In the genomic region with DNA sequence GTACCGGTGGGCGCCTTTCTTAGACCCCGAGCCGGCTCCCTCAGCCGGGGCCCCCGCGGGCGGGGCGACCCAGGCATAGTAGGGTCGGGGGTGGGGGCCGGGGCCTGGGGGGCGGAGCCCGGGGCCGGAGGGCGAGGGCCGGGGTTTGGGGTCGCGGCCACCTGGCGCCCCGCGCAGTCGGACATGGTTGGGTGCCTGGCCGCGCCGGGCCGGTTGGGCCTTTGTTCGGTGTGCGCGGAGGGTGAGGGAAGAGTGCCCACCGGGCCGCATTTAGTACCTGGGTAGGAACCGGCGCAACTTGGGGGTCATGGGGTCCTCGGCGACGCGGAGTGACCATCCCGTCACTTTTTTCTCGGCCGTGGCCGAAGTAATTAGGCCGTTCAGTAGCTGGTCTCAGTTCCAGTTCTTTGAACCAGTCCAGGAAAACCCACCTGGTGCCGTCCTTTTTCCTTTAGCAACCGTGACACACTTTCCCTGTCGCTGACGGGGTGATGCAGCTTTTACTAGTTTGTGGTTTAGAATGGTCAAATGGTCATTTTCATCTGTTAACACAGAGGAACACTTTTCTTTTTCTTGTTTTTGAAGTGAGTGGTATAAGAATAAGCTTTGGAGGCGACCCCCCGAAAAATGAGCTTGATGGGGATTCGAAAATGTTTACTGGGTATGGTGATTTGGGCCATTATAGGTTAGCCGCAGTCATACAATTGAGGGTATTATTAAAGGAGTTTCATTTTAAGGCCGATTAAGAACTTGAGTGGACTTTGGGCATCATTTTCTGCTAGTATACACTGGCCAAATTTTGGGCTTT, we compare ENCODE assay signal across 7 cellular contexts. TPM values are rescaled to one million over a fixed set of nuclear protein-coding genes. Genes with fewer than 3 reads are reported as not detected.
DNase-seq lines count a peak whose midpoint lies in the region; ATAC-seq and TF ChIP-seq lines count a peak whose summit lies in the region.

No MANE protein-coding gene starts in this region.

- no peak for TF ChIP-seq POLR2A in gastrocnemius medialis (IDR thresholded peaks at IDR 0.05)

- no peaks in the 10 kb centered on the region for H3K9me3 ChIP-seq in right atrium auricular region
- no peaks in the 10 kb centered on the region for H3K9me3 ChIP-seq in gastrocnemius medialis

- peaks cover 66% of the 10 kb centered on the region for H3K36me3 Mint-ChIP-seq in activated T-helper 2 cell treated with anti-CD3 and anti-CD28 coated beads, Interferon-gamma antibody, Interleukin-2, Interleukin-4, amounts not matched to agents 10 μg/mL and 5 μg/mL and 100 μg/mL, durations not matched to agents 14 hours and 24 hours and 36 hours (ENCODE audit: low read depth)

- no peaks in the 10 kb centered on the region for H3K27me3 Mint-ChIP-seq in activated T-helper 2 cell treated with anti-CD3 and anti-CD28 coated beads, Interferon-gamma antibody, Interleukin-2, Interleukin-4, amounts not matched to agents 10 μg/mL and 5 μg/mL and 100 μg/mL, durations not matched to agents 14 hours and 24 hours and 36 hours (ENCODE audit: low read depth)

- peaks cover 0 to 25% of the 10 kb centered on the region in 2 donors for H3K4me1 ChIP-seq in right atrium auricular region
- peaks cover 24 to 26% of the 10 kb centered on the region in 2 donors for H3K4me1 ChIP-seq in gastrocnemius medialis

- intact Hi-C loops in activated T-helper 2 cell treated with anti-CD3 and anti-CD28 coated beads, Interferon-gamma antibody, Interleukin-2, Interleukin-4, amounts not matched to agents 10 μg/mL and 5 μg/mL and 100 μg/mL, durations not matched to agents 14 hours and 24 hours and 36 hours (cut with micrococcal nuclease) = loop anchor here (2.0 to 5.0 kb wide), 2 partner anchors 166 to 191 kb away; no protein-coding TSS in a partner anchor
- intact Hi-C loops in gastrocnemius medialis (cut with DNase I; ENCODE audit: low total_unique reads) = loop anchor here (2.0 to 10.0 kb wide), 4 partner anchors 187 to 1883 kb away; partner anchors contain the start of gene SEMA4D

- H3K9me3 Mint-ChIP-seq in activated T-helper 2 cell treated with anti-CD3 and anti-CD28 coated beads, Interferon-gamma antibody, Interleukin-2, Interleukin-4, amounts not matched to agents 10 μg/mL and 5 μg/mL and 100 μg/mL, durations not matched to agents 14 hours and 24 hours and 36 hours = no peaks in the 10 kb centered on the region

- H3K36me3 ChIP-seq in right atrium auricular region = no peaks in the 10 kb centered on the region
- H3K36me3 ChIP-seq in gastrocnemius medialis = no peaks in the 10 kb centered on the region

- TF ChIP-seq CTCF in right atrium auricular region (IDR thresholded peaks at IDR 0.05) (no peak), gastrocnemius medialis (IDR thresholded peaks at IDR 0.05 in 4 of 5, conservative IDR thresholded peaks at IDR 0.05 in 1 of 5) (no peak)

- ATAC-seq in GM18511 (IDR thresholded peaks at IDR 0.05; ENCODE audit: unreplicated experiment) (peak; percentile 2), HG03442 (IDR thresholded peaks at IDR 0.05; ENCODE audit: unreplicated experiment) (peak; percentile 6), gastrocnemius medialis (no peak), GM21381 (IDR thresholded peaks at IDR 0.05; ENCODE audit: unreplicated experiment) (no peak)

- no peak for DNase-seq in activated T-helper 2 cell treated with anti-CD3 and anti-CD28 coated beads, Interferon-gamma antibody, Interleukin-2, Interleukin-4, amounts not matched to agents 10 μg/mL and 5 μg/mL and 100 μg/mL, durations not matched to agents 14 hours and 24 hours and 36 hours (ENCODE audit: low spot score)
- DNase-seq in right atrium auricular region (ENCODE audit: low spot score) = no peak
- DNase-seq in gastrocnemius medialis = no peak
- DNase-seq in NOMO-1 (lab: John Stamatoyannopoulos, UW; ENCODE audit: unreplicated experiment in 2 of 2) = no peak

- peak overlapping the region; percentile 100 for H3K27ac Mint-ChIP-seq in activated T-helper 2 cell treated with anti-CD3 and anti-CD28 coated beads, Interferon-gamma antibody, Interleukin-2, Interleukin-4, amounts not matched to agents 10 μg/mL and 5 μg/mL and 100 μg/mL, durations not matched to agents 14 hours and 24 hours and 36 hours

- peaks cover 46% of the 10 kb centered on the region for H3K4me1 Mint-ChIP-seq in activated T-helper 2 cell treated with anti-CD3 and anti-CD28 coated beads, Interferon-gamma antibody, Interleukin-2, Interleukin-4, amounts not matched to agents 10 μg/mL and 5 μg/mL and 100 μg/mL, durations not matched to agents 14 hours and 24 hours and 36 hours (ENCODE audit: low read depth)

- no peaks in the 10 kb centered on the region for H3K27me3 ChIP-seq in right atrium auricular region
- no peaks in the 10 kb centered on the region for H3K27me3 ChIP-seq in gastrocnemius medialis

- in situ Hi-C loops in gastrocnemius medialis (cut with MboI; ENCODE audit: low sequenced_read_pairs in 4 of 4) = loop anchor here in 1 of 4 donors (25.0 kb wide), 1 partner anchor 801 kb away; no protein-coding TSS in a partner anchor

- H3K4me3 Mint-ChIP-seq in activated T-helper 2 cell treated with anti-CD3 and anti-CD28 coated beads, Interferon-gamma antibody, Interleukin-2, Interleukin-4, amounts not matched to agents 10 μg/mL and 5 μg/mL and 100 μg/mL, durations not matched to agents 14 hours and 24 hours and 36 hours (ENCODE audit: low read depth) = peak overlapping the region; percentile 97

- H3K27ac ChIP-seq in right atrium auricular region (peak overlapping the region; percentile 55 to 84), gastrocnemius medialis (peak overlapping the region; percentile 73 to 95 (median 78))

- H3K4me3 ChIP-seq in right atrium auricular region (peak overlapping the region; percentile 65 to 88), gastrocnemius medialis (peak overlapping the region; percentile 66 to 82 (median 74))

RNA-seq across cellular contexts. Expression of gene CKS2, which starts 0.6 kb away (rescaled TPM):
- total RNA-seq in activated T-helper 2 cell treated with anti-CD3 and anti-CD28 coated beads, Interferon-gamma antibody, Interleukin-2, Interleukin-4, amounts not matched to agents 10 μg/mL and 5 μg/mL and 100 μg/mL, durations not matched to agents 14 hours and 24 hours and 36 hours = 172 and 177 TPM in 2 replicates
- total RNA-seq in right atrium auricular region (10 to 100 TPM in 1 of 2 donors, 1 to 10 TPM in 1; 7.4 to 10.6 TPM), gastrocnemius medialis (10 to 100 TPM in 1 of 4 donors, 1 to 10 TPM in 3; 6.5 to 13.2 (median 6.9) TPM)

RNA-seq across cellular contexts. Expression of gene SECISBP2, which starts 6.8 kb away (rescaled TPM):
- 51.3 and 53.5 TPM in 2 replicates for total RNA-seq in activated T-helper 2 cell treated with anti-CD3 and anti-CD28 coated beads, Interferon-gamma antibody, Interleukin-2, Interleukin-4, amounts not matched to agents 10 μg/mL and 5 μg/mL and 100 μg/mL, durations not matched to agents 14 hours and 24 hours and 36 hours
- total RNA-seq in right atrium auricular region = 10 to 100 TPM; 15.0 to 19.9 TPM
- 10 to 100 TPM; 40.2 to 70.8 (median 54.9) TPM for total RNA-seq in gastrocnemius medialis

Comparison
In these comparisons a context has a peak if more than half of its experiments do, and no peak if none do; other contexts are left out.
1. ATAC-seq: peak in GM18511 (single experiment) and HG03442 (single experiment); none in gastrocnemius medialis (0 of 2) and GM21381 (single experiment).
2. RNA of gene CKS2, which starts 0.6 kb away (total RNA-seq): 172 to 177 TPM in activated T-helper 2 cell treated with anti-CD3 and anti-CD28 coated beads, Interferon-gamma antibody, Interleukin-2, Interleukin-4, amounts not matched to agents 10 μg/mL and 5 μg/mL and 100 μg/mL, durations not matched to agents 14 hours and 24 hours and 36 hours; 7.4 to 10.6 TPM in right atrium auricular region and 6.5 to 13.2 TPM in gastrocnemius medialis; every median in the first group is over 10 times any median in the second.